11 cellular contexts compared by ENCODE assay signal in the genomic region with DNA sequence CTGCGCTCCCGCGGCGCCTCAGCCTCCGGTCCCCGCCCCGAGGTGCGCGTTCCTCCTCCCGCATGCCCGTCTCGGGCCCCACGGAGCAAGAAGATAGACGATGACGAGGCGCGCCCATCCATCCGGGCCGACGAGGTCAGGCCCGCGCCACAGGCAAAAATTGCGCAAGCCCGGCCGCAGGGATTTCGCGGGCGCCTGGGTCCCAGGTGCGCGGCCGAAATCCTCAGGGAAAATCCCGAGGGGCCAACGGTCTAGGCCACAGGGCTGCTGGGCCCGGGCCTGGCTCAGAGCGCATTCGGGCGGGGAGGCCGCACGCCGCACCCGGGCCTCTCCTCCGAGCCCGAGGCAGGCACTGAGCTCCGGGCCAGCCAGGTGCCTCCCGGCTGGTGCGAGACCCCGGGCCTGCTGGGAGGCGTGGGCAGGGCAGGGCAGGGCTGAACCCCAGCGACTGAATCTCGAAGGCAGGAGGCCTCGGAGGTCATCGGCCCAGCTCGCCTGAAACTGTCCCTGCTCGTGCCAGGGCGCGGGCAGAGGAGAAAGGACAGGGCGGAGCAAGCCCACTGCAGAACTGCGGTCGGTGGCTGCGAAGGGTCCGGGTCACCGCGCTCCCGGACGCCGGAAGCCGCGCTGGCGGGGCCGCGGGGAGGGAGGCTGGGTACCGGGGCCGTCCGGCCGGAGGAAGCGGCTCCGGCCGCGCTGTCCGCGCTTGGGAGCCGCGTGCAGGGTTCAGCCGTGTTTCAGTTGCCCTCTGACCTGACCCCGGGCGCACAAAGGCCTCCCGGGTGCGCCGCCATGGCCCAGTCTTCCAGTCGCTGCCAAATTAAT.
DNase-seq lines count a peak whose midpoint lies in the region; ATAC-seq and TF ChIP-seq lines count a peak whose summit lies in the region.
"Had no signal": no experiment of that assay in that cellular context is flagged by ENCODE, and none has a peak within 500 bp of the region (broad histone marks: within the 10 kb centered on the region; RNA-seq: fewer than 3 reads in every experiment).

No MANE protein-coding gene starts in this region.

- intact Hi-C loops in dendritic cell treated with granulocyte-macrophage colony-stimulating factor and Interleukin-4, amounts not matched to agents 40 ng/mL and 50 ng/mL, for 4 days (cut with micrococcal nuclease), result no loop called here
- intact Hi-C loops in upper lobe of right lung (cut with DNase I), result no loop called here

- H3K36me3 Mint-ChIP-seq in dendritic cell treated with granulocyte-macrophage colony-stimulating factor and Interleukin-4, amounts not matched to agents 40 ng/mL and 50 ng/mL, for 4 days (ENCODE audit: low read depth), result no peaks in the 10 kb centered on the region

- H3K4me3 Mint-ChIP-seq in dendritic cell treated with granulocyte-macrophage colony-stimulating factor and Interleukin-4, amounts not matched to agents 40 ng/mL and 50 ng/mL, for 4 days, result peak overlapping the region; percentile 70

- no peak overlapping the region for H3K27ac ChIP-seq in muscle layer of duodenum (ENCODE audit: low read length)
- H3K27ac ChIP-seq in upper lobe of right lung, result no peak overlapping the region
- H3K27ac ChIP-seq: adrenal gland, pancreas had no signal

- H3K27me3 Mint-ChIP-seq in dendritic cell treated with granulocyte-macrophage colony-stimulating factor and Interleukin-4, amounts not matched to agents 40 ng/mL and 50 ng/mL, for 4 days, result peaks cover 90% of the 10 kb centered on the region

- peaks cover 21% of the 10 kb centered on the region for H3K4me1 Mint-ChIP-seq in dendritic cell treated with granulocyte-macrophage colony-stimulating factor and Interleukin-4, amounts not matched to agents 40 ng/mL and 50 ng/mL, for 4 days (ENCODE audit: low read depth)

- H3K9me3 Mint-ChIP-seq in dendritic cell treated with granulocyte-macrophage colony-stimulating factor and Interleukin-4, amounts not matched to agents 40 ng/mL and 50 ng/mL, for 4 days, result peaks cover 21% of the 10 kb centered on the region

- H3K27me3 ChIP-seq in muscle layer of duodenum (ENCODE audit: low read depth, low read length) (peaks cover 46% of the 10 kb centered on the region), upper lobe of right lung (peaks cover 94% of the 10 kb centered on the region)

- H3K4me3 ChIP-seq in muscle layer of duodenum (ENCODE audit: low read depth in 1 of 2, low read length in 2 of 2) (peak overlapping the region; percentile 9 to 68), upper lobe of right lung (peak overlapping the region; percentile 4)

- no peak for TF ChIP-seq CTCF in upper lobe of right lung (IDR thresholded peaks at IDR 0.05)

- H3K9me3 ChIP-seq in muscle layer of duodenum (ENCODE audit: control insufficient read depth in 1 of 2, low read length in 2 of 2) (peaks cover 14 to 22% of the 10 kb centered on the region in 2 donors), upper lobe of right lung (no peaks in the 10 kb centered on the region)
- H3K9me3 ChIP-seq: pancreas had no signal

- DNase-seq in stimulated activated CD4-positive, alpha-beta T cell treated with anti-CD3 and anti-CD28 coated beads, Interleukin-12 subunit alpha, Interleukin-12 subunit beta, amount 100 ng/mL, for 4 hours, result peak; percentile 1
- no peak for DNase-seq in stimulated activated CD4-positive, alpha-beta T cell treated with anti-CD3 and anti-CD28 coated beads, Interleukin-4, amount 100 ng/mL, for 24 hours
- DNase-seq in upper lobe of right lung (no peak), NCI-H1105 treated with DMSO at 0.1 percent for 48 hours (lab: John Stamatoyannopoulos, UW) (no peak), DMS153 treated with DMSO at 0.1 percent for 48 hours (lab: John Stamatoyannopoulos, UW; ENCODE audit: unreplicated experiment) (no peak), NCI-H146 treated with DMSO at 0.1 percent for 48 hours (lab: John Stamatoyannopoulos, UW; ENCODE audit: unreplicated experiment) (no peak)
- DNase-seq: adrenal gland, NCI-H510A treated with DMSO at 0.1 percent for 48 hours had no signal

- H3K36me3 ChIP-seq in muscle layer of duodenum (ENCODE audit: control insufficient read depth in 1 of 2, insufficient read depth in 2 of 2, low read length in 2 of 2), result no peaks in the 10 kb centered on the region
- H3K36me3 ChIP-seq in upper lobe of right lung, result no peaks in the 10 kb centered on the region
- H3K36me3 ChIP-seq: adrenal gland, pancreas had no signal

- H3K4me1 ChIP-seq in muscle layer of duodenum (ENCODE audit: control insufficient read depth in 1 of 2, insufficient read depth in 2 of 2, low read length in 2 of 2) (peaks cover 0 to 17% of the 10 kb centered on the region in 2 donors), upper lobe of right lung (peaks cover 9% of the 10 kb centered on the region)
- H3K4me1 ChIP-seq: adrenal gland had no signal

- no peak overlapping the region for H3K27ac Mint-ChIP-seq in dendritic cell treated with granulocyte-macrophage colony-stimulating factor and Interleukin-4, amounts not matched to agents 40 ng/mL and 50 ng/mL, for 4 days

- ATAC-seq in upper lobe of right lung, result peak; percentile 41
